In the genomic region with DNA sequence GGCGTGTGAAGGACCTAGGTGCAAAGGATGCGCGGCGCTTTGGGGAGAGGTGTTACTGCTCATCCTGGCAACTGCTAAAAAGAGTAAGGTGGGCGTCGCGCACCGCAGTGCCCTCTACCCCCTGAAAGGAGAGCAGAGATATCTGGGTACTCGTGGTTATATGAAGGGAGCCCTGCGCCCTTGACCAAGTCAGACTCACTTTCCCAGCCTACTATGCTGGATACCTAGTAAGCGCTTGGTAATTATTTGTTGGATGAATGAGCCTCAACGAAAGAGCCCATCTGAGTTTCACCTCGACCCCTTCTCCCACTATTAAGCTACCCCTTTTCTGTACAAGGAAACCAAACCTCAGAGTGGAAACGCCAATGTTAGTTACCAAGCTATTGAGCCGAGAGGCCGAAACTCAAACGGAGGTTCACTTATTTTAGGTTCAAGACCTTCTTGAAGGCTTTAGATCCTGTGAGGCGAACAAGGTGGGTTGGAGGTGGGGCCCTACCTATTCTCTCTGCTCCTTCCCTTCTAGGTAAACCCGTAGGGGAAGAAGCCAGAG, we compare ENCODE assay signal across 23 cellular contexts. TPM values are rescaled to one million over a fixed set of nuclear protein-coding genes. Genes with fewer than 3 reads are reported as not detected.
DNase-seq lines count a peak whose midpoint lies in the region; ATAC-seq and TF ChIP-seq lines count a peak whose summit lies in the region.
"Had no signal": no experiment of that assay in that cellular context is flagged by ENCODE, and none has a peak within 500 bp of the region (broad histone marks: within the 10 kb centered on the region; RNA-seq: fewer than 3 reads in every experiment).

No MANE protein-coding gene starts in this region.

- peaks cover 3% of the 10 kb centered on the region for H3F3A ChIP-seq in neural progenitor cell (ENCODE audit: low read depth)

- H3K4me1 Mint-ChIP-seq in endothelial cell (ENCODE audit: unreplicated experiment) (peaks cover 63% of the 10 kb centered on the region), neural progenitor cell (peaks cover 22% of the 10 kb centered on the region)
- H3K4me1 Mint-ChIP-seq in T-helper 2 cell treated with Interferon-gamma antibody and Interleukin-4, amounts not matched to agents 5 μg/mL and 100 μg/mL, for 36 hours (ENCODE audit: low read depth): peaks cover 30% of the 10 kb centered on the region
- H3K4me1 Mint-ChIP-seq: activated T-helper 17 cell treated with anti-CD3 and anti-CD28 coated beads, Interleukin-2, amount 50 U/mL, for 72 hours had no signal

- H2AFZ ChIP-seq in neural progenitor cell (replicated peaks): no peak overlapping the region

- H3K27ac ChIP-seq in HUES48 (ENCODE audit: low read depth, low read length): no peak overlapping the region
- H3K27ac ChIP-seq in neural progenitor cell: no peak overlapping the region
- H3K27ac ChIP-seq: sigmoid colon had no signal

- H3K36me3 ChIP-seq in ES-I3 (ENCODE audit: insufficient read depth, low read length) (no peaks in the 10 kb centered on the region), HUES48 (ENCODE audit: control insufficient read depth, insufficient read depth, low read length) (no peaks in the 10 kb centered on the region), neural progenitor cell (no peaks in the 10 kb centered on the region)
- H3K36me3 ChIP-seq: MG63, sigmoid colon had no signal

- H3K36me3 Mint-ChIP-seq in endothelial cell (ENCODE audit: low read depth, unreplicated experiment) (peaks cover 15% of the 10 kb centered on the region), neural progenitor cell (no peaks in the 10 kb centered on the region)
- no peaks in the 10 kb centered on the region for H3K36me3 Mint-ChIP-seq in T-helper 2 cell treated with Interferon-gamma antibody and Interleukin-4, amounts not matched to agents 5 μg/mL and 100 μg/mL, for 36 hours (ENCODE audit: low read depth)
- H3K36me3 Mint-ChIP-seq: activated naive CD4-positive, alpha-beta T cell treated with anti-CD3 and anti-CD28 coated beads, Interleukin-2, amount 50 U/mL, for 72 hours had no signal

- ATAC-seq in HG03442 (IDR thresholded peaks at IDR 0.05; ENCODE audit: unreplicated experiment): no peak
- ATAC-seq: activated naive CD4-positive, alpha-beta T cell treated with anti-CD3 and anti-CD28 coated beads, Interleukin-2, amount 50 U/mL, for 72 hours; activated T-helper 17 cell treated with anti-CD3 and anti-CD28 coated beads, Interleukin-2, amount 50 U/mL, for 72 hours; stimulated activated naive CD8-positive, alpha-beta T cell treated with anti-CD3 and anti-CD28 coated beads, Interleukin-15, Interleukin-2, amounts not matched to agents 100 U/mL and 50 U/mL, for 24 hours had no signal

- H3K4me2 ChIP-seq in neural progenitor cell: peak overlapping the region; percentile 81

- H3K9me3 Mint-ChIP-seq in endothelial cell (ENCODE audit: unreplicated experiment): peaks cover 4% of the 10 kb centered on the region
- H3K9me3 Mint-ChIP-seq in neural progenitor cell: peaks cover 17% of the 10 kb centered on the region
- H3K9me3 Mint-ChIP-seq in T-helper 2 cell treated with Interferon-gamma antibody and Interleukin-4, amounts not matched to agents 5 μg/mL and 100 μg/mL, for 36 hours: no peaks in the 10 kb centered on the region
- H3K9me3 Mint-ChIP-seq: activated B cell treated with CpG ODN at 0.5 μM for 24 hours; activated naive CD4-positive, alpha-beta T cell treated with anti-CD3 and anti-CD28 coated beads, Interleukin-2, amount 50 U/mL, for 72 hours; activated T-helper 17 cell treated with anti-CD3 and anti-CD28 coated beads, Interleukin-2, amount 50 U/mL, for 72 hours; CD4-positive, alpha-beta T cell had no signal

- H4K20me1 ChIP-seq in neural progenitor cell (ENCODE audit: low read depth): peaks cover 82% of the 10 kb centered on the region

- H3K4me3 ChIP-seq in HUES48 (ENCODE audit: low read depth, low read length): peak overlapping the region; percentile 54
- H3K4me3 ChIP-seq in neural progenitor cell: peak overlapping the region; percentile 42
- H3K4me3 ChIP-seq: MG63 had no signal

- TF ChIP-seq CTCF in endothelial cell (IDR thresholded peaks at IDR 0.05; ENCODE audit: unreplicated experiment) (no peak), neural progenitor cell (IDR thresholded peaks at IDR 0.05) (no peak)

- H3K27ac Mint-ChIP-seq in endothelial cell (ENCODE audit: unreplicated experiment) (no peak overlapping the region), neural progenitor cell (no peak overlapping the region)
- H3K27ac Mint-ChIP-seq in T-helper 2 cell treated with Interferon-gamma antibody and Interleukin-4, amounts not matched to agents 5 μg/mL and 100 μg/mL, for 36 hours: no peak overlapping the region
- H3K27ac Mint-ChIP-seq: activated B cell treated with CpG ODN at 0.5 μM for 24 hours; activated naive CD4-positive, alpha-beta T cell treated with anti-CD3 and anti-CD28 coated beads, Interleukin-2, amount 50 U/mL, for 72 hours; activated T-helper 17 cell treated with anti-CD3 and anti-CD28 coated beads, Interleukin-2, amount 50 U/mL, for 72 hours; CD4-positive, alpha-beta T cell had no signal

- H3K4me3 Mint-ChIP-seq in endothelial cell (ENCODE audit: unreplicated experiment) (peak overlapping the region; percentile 77), neural progenitor cell (no peak overlapping the region)
- H3K4me3 Mint-ChIP-seq in T-helper 2 cell treated with Interferon-gamma antibody and Interleukin-4, amounts not matched to agents 5 μg/mL and 100 μg/mL, for 36 hours: no peak overlapping the region
- H3K4me3 Mint-ChIP-seq: CD4-positive, alpha-beta T cell had no signal

- H3K9me3 ChIP-seq in ES-I3 (ENCODE audit: control insufficient read depth, insufficient read depth, low read length) (no peaks in the 10 kb centered on the region), HUES48 (ENCODE audit: control insufficient read depth, insufficient read depth, low read length) (no peaks in the 10 kb centered on the region), neural progenitor cell (ENCODE audit: low read depth) (no peaks in the 10 kb centered on the region)
- H3K9me3 ChIP-seq: MG63, sigmoid colon had no signal

- peak overlapping the region; percentile 43; the same call in 1 of the 2 replicates for H3K9ac ChIP-seq in ES-I3 (ENCODE audit: low read depth, low read length)
- H3K9ac ChIP-seq in HUES48 (ENCODE audit: low read depth, low read length): no peak overlapping the region
- no peak overlapping the region for H3K9ac ChIP-seq in neural progenitor cell

- H3K27me3 Mint-ChIP-seq in endothelial cell (ENCODE audit: unreplicated experiment) (peaks cover 39% of the 10 kb centered on the region), neural progenitor cell (ENCODE audit: insufficient read depth, low read depth) (peaks cover 98% of the 10 kb centered on the region)
- peaks cover 82% of the 10 kb centered on the region for H3K27me3 Mint-ChIP-seq in T-helper 2 cell treated with Interferon-gamma antibody and Interleukin-4, amounts not matched to agents 5 μg/mL and 100 μg/mL, for 36 hours (ENCODE audit: low read depth)

- DNase-seq in endothelial cell (ENCODE audit: low spot score): no peak
- peak; percentile 33 for DNase-seq in neural progenitor cell (ENCODE audit: low spot score)
- no peak for DNase-seq in T-helper 2 cell treated with Interferon-gamma antibody and Interleukin-4, amounts not matched to agents 5 μg/mL and 100 μg/mL, for 36 hours (ENCODE audit: low spot score)
- no peak for DNase-seq in NCI-H748 treated with DMSO at 0.1 percent for 48 hours (lab: John Stamatoyannopoulos, UW)
- DNase-seq: activated B cell treated with CpG ODN at 0.5 μM for 24 hours; activated CD4-positive, alpha-beta T cell treated with anti-CD3 and anti-CD28 coated beads, Interleukin-2, amount 50 U/mL, for 4 hours; activated CD8-positive, alpha-beta memory T cell treated with anti-CD3 and anti-CD28 coated beads, Interleukin-2, amount 50 U/mL, for 48 hours; aorta; central memory CD4-positive, alpha-beta T cell; DMS 273 treated with DMSO at 0.1 percent for 48 hours; MG63; NCI-H1417; NCI-H82; sigmoid colon; stimulated activated CD4-positive, alpha-beta T cell treated with anti-CD3 and anti-CD28 coated beads, Interleukin-15, amount 100 ng/mL, for 24 hours; stimulated activated naive CD8-positive, alpha-beta T cell treated with anti-CD3 and anti-CD28 coated beads, Interleukin-15, Interleukin-2, amounts not matched to agents 100 U/mL and 50 U/mL, for 24 hours; T1000 had no signal

- H3K27me3 ChIP-seq in HUES48 (ENCODE audit: control insufficient read depth, insufficient read depth, low read length): peaks cover 100% of the 10 kb centered on the region
- H3K27me3 ChIP-seq in neural progenitor cell: peaks cover 100% of the 10 kb centered on the region

- H3K79me2 ChIP-seq in neural progenitor cell (ENCODE audit: low read depth): no peaks in the 10 kb centered on the region

- H3K4me1 ChIP-seq in ES-I3 (ENCODE audit: insufficient read depth, low read length) (no peaks in the 10 kb centered on the region; the same call in 1 of the 2 replicates), HUES48 (ENCODE audit: control insufficient read depth, insufficient read depth, low read length) (peaks cover 30% of the 10 kb centered on the region), neural progenitor cell (peaks cover 31% of the 10 kb centered on the region)

RNA-seq across cellular contexts. Expression of a gene that starts 8.0 kb away (rescaled TPM):
- total RNA-seq in endothelial cell (ENCODE audit: unreplicated experiment) (6.0 TPM), neural progenitor cell (ENCODE audit: low replicate concordance) (0.93 TPM in 1 of 2 replicates, not detected in the other)
- total RNA-seq: activated B cell treated with CpG ODN at 0.5 μM for 24 hours; activated T-helper 17 cell treated with anti-CD3 and anti-CD28 coated beads, Interleukin-2, amount 50 U/mL, for 72 hours; CD4-positive, alpha-beta T cell had no signal

RNA-seq across cellular contexts. Expression of a gene that starts 43.9 kb away (rescaled TPM):
- total RNA-seq in endothelial cell (ENCODE audit: unreplicated experiment) (22.2 TPM), neural progenitor cell (ENCODE audit: low replicate concordance) (8.4 and 12.9 TPM in 2 replicates)

RNA-seq across cellular contexts. Expression of a gene that starts 43.9 kb away (rescaled TPM):
- total RNA-seq in endothelial cell (ENCODE audit: unreplicated experiment): 40.3 TPM
- total RNA-seq in neural progenitor cell (ENCODE audit: low replicate concordance): 22.1 and 44.4 TPM in 2 replicates
